1 cellular context compared by ENCODE assay signal in genomic region chr19:35388277-35389054, GRCh38.
TF ChIP-seq lines count a peak whose summit lies in the region.

No MANE protein-coding gene starts in this region.

TF ChIP-seq in HepG2, 621 proteins besides CTCF, POLR2A, EP300 and RAD21 (continued from another document and continues in another):
- TF ChIP-seq ZNF574 (CRISPR knock-in tag; IDR thresholded peaks at IDR 0.05): no peak
- TF ChIP-seq ZFP91 (CRISPR knock-in tag; IDR thresholded peaks at IDR 0.05; ENCODE audit: borderline replicate concordance): no peak
- TF ChIP-seq ZNF761 (CRISPR knock-in tag; conservative IDR thresholded peaks at IDR 0.05): no peak
- no peak for TF ChIP-seq ZNF546 (CRISPR knock-in tag; conservative IDR thresholded peaks at IDR 0.05)
- no peak for TF ChIP-seq NR1H2 (CRISPR knock-in tag; IDR thresholded peaks at IDR 0.05; ENCODE audit: borderline replicate concordance, low read depth)
- no peak for TF ChIP-seq REPIN1 (CRISPR knock-in tag; IDR thresholded peaks at IDR 0.05; ENCODE audit: borderline replicate concordance, low read depth)
- TF ChIP-seq ZMAT5 (CRISPR knock-in tag; IDR thresholded peaks at IDR 0.05; ENCODE audit: borderline replicate concordance, low read depth): no peak
- TF ChIP-seq ZFP82 (CRISPR knock-in tag; IDR thresholded peaks at IDR 0.05; ENCODE audit: borderline replicate concordance): no peak
- no peak for TF ChIP-seq ZNF430 (CRISPR knock-in tag; IDR thresholded peaks at IDR 0.05)
- peak; percentile 47; the same call in 1 of the 2 replicates for TF ChIP-seq FOXK1 (CRISPR knock-in tag; IDR thresholded peaks at IDR 0.05; ENCODE audit: borderline replicate concordance, low read depth)
- no peak for TF ChIP-seq ZHX2 (IDR thresholded peaks at IDR 0.05; ENCODE audit: low read depth)
- TF ChIP-seq ZHX2 (CRISPR knock-in tag; IDR thresholded peaks at IDR 0.05; ENCODE audit: borderline replicate concordance): no peak
- TF ChIP-seq CREM (IDR thresholded peaks at IDR 0.05): no peak
- TF ChIP-seq CREM (CRISPR knock-in tag; IDR thresholded peaks at IDR 0.05): no peak
- no peak for TF ChIP-seq ZNF773 (CRISPR knock-in tag; IDR thresholded peaks at IDR 0.05; ENCODE audit: borderline replicate concordance)
- no peak for TF ChIP-seq MYC (CRISPR knock-in tag; IDR thresholded peaks at IDR 0.05; ENCODE audit: borderline replicate concordance)
- TF ChIP-seq ZNF605 (CRISPR knock-in tag; IDR thresholded peaks at IDR 0.05): no peak
- TF ChIP-seq ZNF768 (CRISPR knock-in tag; IDR thresholded peaks at IDR 0.05): no peak
- no peak for TF ChIP-seq ATF2 (CRISPR knock-in tag; IDR thresholded peaks at IDR 0.05)
- no peak for TF ChIP-seq SNAPC4 (CRISPR knock-in tag; IDR thresholded peaks at IDR 0.05)
- no peak for TF ChIP-seq KLF11 (CRISPR knock-in tag; IDR thresholded peaks at IDR 0.05)
- TF ChIP-seq ARHGAP35 (CRISPR knock-in tag; IDR thresholded peaks at IDR 0.05; ENCODE audit: borderline replicate concordance): no peak
- TF ChIP-seq HMGA1 (CRISPR knock-in tag; conservative IDR thresholded peaks at IDR 0.05): no peak
- TF ChIP-seq HDAC2 (CRISPR knock-in tag; IDR thresholded peaks at IDR 0.05): no peak
- no peak for TF ChIP-seq ZNF615 (CRISPR knock-in tag; IDR thresholded peaks at IDR 0.05; ENCODE audit: borderline replicate concordance)
- no peak for TF ChIP-seq POLR2G (IDR thresholded peaks at IDR 0.05; ENCODE audit: low read depth, low read length)
- TF ChIP-seq KDM5B (CRISPR knock-in tag; IDR thresholded peaks at IDR 0.05; ENCODE audit: borderline replicate concordance): no peak
- TF ChIP-seq FOSL2 (CRISPR knock-in tag; IDR thresholded peaks at IDR 0.05): peak; percentile 92
- TF ChIP-seq AGO1 (IDR thresholded peaks at IDR 0.05; ENCODE audit: low read depth, low read length, poor library complexity, severe bottlenecking): no peak
- no peak for TF ChIP-seq GTF3A (CRISPR knock-in tag; conservative IDR thresholded peaks at IDR 0.05)
- no peak for TF ChIP-seq MTERF4 (CRISPR knock-in tag; IDR thresholded peaks at IDR 0.05)
- no peak for TF ChIP-seq PRMT3 (CRISPR knock-in tag; IDR thresholded peaks at IDR 0.05; ENCODE audit: borderline replicate concordance, low read depth)
- TF ChIP-seq ZNF670 (CRISPR knock-in tag; IDR thresholded peaks at IDR 0.05; ENCODE audit: borderline replicate concordance): no peak
- peak; percentile 64; the same call in 1 of the 2 replicates for TF ChIP-seq FOSL1 (CRISPR knock-in tag; IDR thresholded peaks at IDR 0.05; ENCODE audit: borderline replicate concordance)
- TF ChIP-seq ZNF577 (CRISPR knock-in tag; IDR thresholded peaks at IDR 0.05; ENCODE audit: borderline replicate concordance, low read depth): no peak
- no peak for TF ChIP-seq ADNP (CRISPR knock-in tag; IDR thresholded peaks at IDR 0.05)
- no peak for TF ChIP-seq BORCS8-MEF2B (CRISPR knock-in tag; IDR thresholded peaks at IDR 0.05)
- TF ChIP-seq ZNF280B (CRISPR knock-in tag; IDR thresholded peaks at IDR 0.05; ENCODE audit: borderline replicate concordance): no peak
- TF ChIP-seq TFE3 (CRISPR knock-in tag; IDR thresholded peaks at IDR 0.05): peak; percentile 89
- 0 out of 4 replicates have a peak, but pooled peaks of 1 of the 2 experiments have one; percentile 23 for TF ChIP-seq KLF16 (CRISPR knock-in tag; IDR thresholded peaks at IDR 0.05)
